30 cellular contexts compared by ENCODE assay signal in genomic region chr2:20227894-20228505, GRCh38. TPM values are rescaled to one million over a fixed set of nuclear protein-coding genes. Genes with fewer than 3 reads are reported as not detected.
DNase-seq lines count a peak whose midpoint lies in the region; ATAC-seq and TF ChIP-seq lines count a peak whose summit lies in the region.
"Had no signal": no experiment of that assay in that cellular context is flagged by ENCODE, and none has a peak within 500 bp of the region (broad histone marks: within the 10 kb centered on the region; RNA-seq: fewer than 3 reads in every experiment).

No MANE protein-coding gene starts in this region.

- no peak overlapping the region for H3K27ac Mint-ChIP-seq in activated naive CD4-positive, alpha-beta T cell treated with anti-CD3 and anti-CD28 coated beads, Interleukin-2, amount 10 ng/mL, durations not matched to agents 7 days and 5 days
- H3K27ac Mint-ChIP-seq in HFFc6: no peak overlapping the region
- no peak overlapping the region for H3K27ac Mint-ChIP-seq in endodermal cell
- H3K27ac Mint-ChIP-seq in type B pancreatic cell: peak overlapping the region; percentile 71
- H3K27ac Mint-ChIP-seq: activated naive CD4-positive, alpha-beta T cell treated with anti-CD3 and anti-CD28 coated beads, Interleukin-2, amount 50 U/mL, for 24 hours; activated T-helper 1 cell treated with anti-CD3 and anti-CD28 coated beads, Interleukin-12 subunit alpha, Interleukin-12 subunit beta, Interleukin-2, Interleukin-4 antibody, amounts not matched to agents 30 ng/mL and 10 ng/mL and 1 ng/mL, durations not matched to agents 14 hours and 24 hours and 36 hours; CD4-positive, alpha-beta memory T cell; stimulated activated naive CD8-positive, alpha-beta T cell treated with anti-CD3 and anti-CD28 coated beads, Interleukin-15, amount 100 ng/mL, for 72 hours had no signal

- H3K4me1 ChIP-seq in endodermal cell (ENCODE audit: control insufficient read depth, insufficient read depth, low read length) (no peaks in the 10 kb centered on the region), smooth muscle cell (ENCODE audit: low read depth) (peaks cover 10% of the 10 kb centered on the region), PC-3 (ENCODE audit: insufficient read depth, low read length) (peaks cover 31% of the 10 kb centered on the region)
- H3K4me1 ChIP-seq: SJCRH30 had no signal

- no peaks in the 10 kb centered on the region for H3K9me3 ChIP-seq in endodermal cell (ENCODE audit: control insufficient read depth, low read length)
- no peaks in the 10 kb centered on the region for H3K9me3 ChIP-seq in smooth muscle cell (replicated peaks; ENCODE audit: low read depth)
- no peaks in the 10 kb centered on the region for H3K9me3 ChIP-seq in PC-3 (ENCODE audit: low read length)
- H3K9me3 ChIP-seq: left ventricle myocardium inferior, right atrium auricular region, SJCRH30, spleen had no signal

- H3K4me1 Mint-ChIP-seq in activated naive CD4-positive, alpha-beta T cell treated with anti-CD3 and anti-CD28 coated beads, Interleukin-2, amount 10 ng/mL, durations not matched to agents 7 days and 5 days: peaks cover 10% of the 10 kb centered on the region
- peaks cover 38% of the 10 kb centered on the region for H3K4me1 Mint-ChIP-seq in HFFc6 (ENCODE audit: low read depth)
- H3K4me1 Mint-ChIP-seq in endodermal cell: peaks cover 8% of the 10 kb centered on the region
- H3K4me1 Mint-ChIP-seq in type B pancreatic cell (ENCODE audit: unreplicated experiment): peaks cover 20% of the 10 kb centered on the region
- H3K4me1 Mint-ChIP-seq: activated naive CD4-positive, alpha-beta T cell treated with anti-CD3 and anti-CD28 coated beads, Interleukin-2, amount 50 U/mL, for 24 hours had no signal

- H3K4me2 ChIP-seq in smooth muscle cell (no peak overlapping the region), PC-3 (ENCODE audit: low read length) (no peak overlapping the region)

- no peak overlapping the region for H3K27ac ChIP-seq in endodermal cell (ENCODE audit: low read depth, low read length)
- no peak overlapping the region for H3K27ac ChIP-seq in smooth muscle cell (ENCODE audit: low read depth)
- H3K27ac ChIP-seq in PC-3 (ENCODE audit: low read length): no peak overlapping the region
- H3K27ac ChIP-seq: left ventricle myocardium inferior, parathyroid adenoma, right atrium auricular region, SJCRH30, spleen, VCaP had no signal

- peaks cover 70% of the 10 kb centered on the region for H3K27me3 Mint-ChIP-seq in activated naive CD4-positive, alpha-beta T cell treated with anti-CD3 and anti-CD28 coated beads, Interleukin-2, amount 10 ng/mL, durations not matched to agents 7 days and 5 days
- H3K27me3 Mint-ChIP-seq in HFFc6 (ENCODE audit: insufficient read depth) (peaks cover 2% of the 10 kb centered on the region; the same call in 1 of the 2 replicates), endodermal cell (ENCODE audit: insufficient read depth) (peaks cover 20% of the 10 kb centered on the region), type B pancreatic cell (no peaks in the 10 kb centered on the region)

- H2AFZ ChIP-seq in smooth muscle cell (ENCODE audit: low read depth) (no peak overlapping the region), PC-3 (ENCODE audit: low read length) (no peak overlapping the region)
- H2AFZ ChIP-seq: parathyroid adenoma had no signal

- TF ChIP-seq CTCF in HFFc6 (IDR thresholded peaks at IDR 0.05): peak; percentile 21; the same call in 1 of the 2 replicates
- TF ChIP-seq CTCF in endodermal cell (conservative IDR thresholded peaks at IDR 0.05): peak; percentile 46
- no peak for TF ChIP-seq CTCF in type B pancreatic cell (conservative IDR thresholded peaks at IDR 0.05)
- TF ChIP-seq CTCF in smooth muscle cell (IDR thresholded peaks at IDR 0.05; ENCODE audit: borderline replicate concordance, insufficient read depth, poor library complexity, severe bottlenecking): no peak
- TF ChIP-seq CTCF in PC-3 (conservative IDR thresholded peaks at IDR 0.05; ENCODE audit: low read depth, low read length): no peak

- no peaks in the 10 kb centered on the region for H3K9me2 ChIP-seq in PC-3 (replicated peaks; ENCODE audit: low read length)

- H3K79me2 ChIP-seq in smooth muscle cell (ENCODE audit: low read depth) (no peaks in the 10 kb centered on the region), PC-3 (ENCODE audit: low read length) (peaks cover 19% of the 10 kb centered on the region)
- H3K79me2 ChIP-seq: parathyroid adenoma had no signal

- H4K20me1 ChIP-seq in smooth muscle cell (ENCODE audit: low read depth) (no peaks in the 10 kb centered on the region), PC-3 (ENCODE audit: low read length) (no peaks in the 10 kb centered on the region)

- H3K36me3 ChIP-seq in endodermal cell (ENCODE audit: control insufficient read depth, insufficient read depth, low read length) (no peaks in the 10 kb centered on the region), smooth muscle cell (ENCODE audit: low read depth) (no peaks in the 10 kb centered on the region), PC-3 (ENCODE audit: low read depth, low read length) (no peaks in the 10 kb centered on the region)
- H3K36me3 ChIP-seq: left ventricle myocardium inferior, right atrium auricular region, SJCRH30, spleen had no signal

- intact Hi-C loops in PC-3 (cut with micrococcal nuclease): no loop called here

- BruUV-seq in PC-3 (replicated peaks; lab: Mats Ljungman, UMichigan): no TSS peak

- no peak overlapping the region for H3K4me3 ChIP-seq in endodermal cell (ENCODE audit: low read length)
- no peak overlapping the region for H3K4me3 ChIP-seq in smooth muscle cell
- no peak overlapping the region for H3K4me3 ChIP-seq in PC-3 (ENCODE audit: low read length)
- H3K4me3 ChIP-seq: GM12878, left ventricle myocardium inferior, right atrium auricular region, SJCRH30, spleen had no signal

- H3K9me3 Mint-ChIP-seq in activated naive CD4-positive, alpha-beta T cell treated with anti-CD3 and anti-CD28 coated beads, Interleukin-2, amount 10 ng/mL, durations not matched to agents 7 days and 5 days: no peaks in the 10 kb centered on the region
- H3K9me3 Mint-ChIP-seq in HFFc6 (no peaks in the 10 kb centered on the region), endodermal cell (no peaks in the 10 kb centered on the region), type B pancreatic cell (no peaks in the 10 kb centered on the region)
- H3K9me3 Mint-ChIP-seq: activated naive CD4-positive, alpha-beta T cell treated with anti-CD3 and anti-CD28 coated beads, Interleukin-2, amount 50 U/mL, for 24 hours; activated T-helper 1 cell treated with anti-CD3 and anti-CD28 coated beads, Interleukin-12 subunit alpha, Interleukin-12 subunit beta, Interleukin-2, Interleukin-4 antibody, amounts not matched to agents 30 ng/mL and 10 ng/mL and 1 ng/mL, durations not matched to agents 14 hours and 24 hours and 36 hours; stimulated activated naive CD8-positive, alpha-beta T cell treated with anti-CD3 and anti-CD28 coated beads, Interleukin-15, amount 100 ng/mL, for 72 hours had no signal

- CTCF ChIA-PET in activated naive CD4-positive, alpha-beta T cell treated with anti-CD3 and anti-CD28 coated beads, Interleukin-2, amount 10 ng/mL, durations not matched to agents 7 days and 5 days (lab: Charles Lee): no interaction called here
- CTCF ChIA-PET in PC-3 (lab: Charles Lee): no interaction called here

- WGBS in endodermal cell (ENCODE audit: insufficient coverage in 1 of 2, insufficient read length in 1 of 2), 2 experiments: 92 to 93% methylated on average over 9 to 10 of the region's 10 CpGs
- 90% methylated on average over 10 of the region's 10 CpGs for WGBS in smooth muscle cell (ENCODE audit: low lambda C conversion rate)

- POLR2A ChIA-PET in PC-3 (lab: Charles Lee; ENCODE audit: unreplicated experiment): no interaction called here

- no peak overlapping the region for H3K4me3 Mint-ChIP-seq in activated naive CD4-positive, alpha-beta T cell treated with anti-CD3 and anti-CD28 coated beads, Interleukin-2, amount 10 ng/mL, durations not matched to agents 7 days and 5 days
- no peak overlapping the region for H3K4me3 Mint-ChIP-seq in HFFc6
- no peak overlapping the region for H3K4me3 Mint-ChIP-seq in endodermal cell
- peak overlapping the region; percentile 62 for H3K4me3 Mint-ChIP-seq in type B pancreatic cell
- H3K4me3 Mint-ChIP-seq: activated T-helper 1 cell treated with anti-CD3 and anti-CD28 coated beads, Interleukin-12 subunit alpha, Interleukin-12 subunit beta, Interleukin-2, Interleukin-4 antibody, amounts not matched to agents 30 ng/mL and 10 ng/mL and 1 ng/mL, durations not matched to agents 14 hours and 24 hours and 36 hours; stimulated activated naive CD8-positive, alpha-beta T cell treated with anti-CD3 and anti-CD28 coated beads, Interleukin-15, amount 100 ng/mL, for 72 hours had no signal

- no peaks in the 10 kb centered on the region for H3K36me3 Mint-ChIP-seq in activated naive CD4-positive, alpha-beta T cell treated with anti-CD3 and anti-CD28 coated beads, Interleukin-2, amount 10 ng/mL, durations not matched to agents 7 days and 5 days
- no peaks in the 10 kb centered on the region for H3K36me3 Mint-ChIP-seq in HFFc6 (ENCODE audit: low read depth)
- no peaks in the 10 kb centered on the region for H3K36me3 Mint-ChIP-seq in endodermal cell (ENCODE audit: low read depth)
- H3K36me3 Mint-ChIP-seq in type B pancreatic cell: no peaks in the 10 kb centered on the region
- H3K36me3 Mint-ChIP-seq: activated naive CD4-positive, alpha-beta T cell treated with anti-CD3 and anti-CD28 coated beads, Interleukin-2, amount 50 U/mL, for 24 hours; CD4-positive, alpha-beta memory T cell had no signal

- H3K27me3 ChIP-seq in endodermal cell (ENCODE audit: control insufficient read depth, insufficient read depth, low read length, poor library complexity, severe bottlenecking) (peaks cover 20% of the 10 kb centered on the region), smooth muscle cell (ENCODE audit: low read depth) (no peaks in the 10 kb centered on the region), PC-3 (ENCODE audit: low read length) (no peaks in the 10 kb centered on the region)
- H3K27me3 ChIP-seq: right atrium auricular region, SJCRH30 had no signal

- ATAC-seq in PC-3: no peak
- ATAC-seq: GM12878; stimulated activated naive CD8-positive, alpha-beta T cell treated with anti-CD3 and anti-CD28 coated beads, Interleukin-15, amount 100 ng/mL, for 72 hours had no signal

- H3F3A ChIP-seq in smooth muscle cell (ENCODE audit: low read depth) (no peaks in the 10 kb centered on the region), PC-3 (ENCODE audit: low read length, unreplicated experiment) (peaks cover 10% of the 10 kb centered on the region)

- H3K9ac ChIP-seq in endodermal cell (ENCODE audit: extremely low read depth, low read length, poor library complexity, severe bottlenecking) (no peak overlapping the region), smooth muscle cell (ENCODE audit: low read depth) (no peak overlapping the region), PC-3 (ENCODE audit: low read length) (no peak overlapping the region)
- H3K9ac ChIP-seq: parathyroid adenoma had no signal

- DNase-seq in activated naive CD4-positive, alpha-beta T cell treated with anti-CD3 and anti-CD28 coated beads, Interleukin-2, amount 10 ng/mL, durations not matched to agents 7 days and 5 days: peak; percentile 9
- no peak for DNase-seq in activated naive CD4-positive, alpha-beta T cell treated with anti-CD3 and anti-CD28 coated beads, Interleukin-2, amount 50 U/mL, for 16 hours
- DNase-seq in HFFc6 (no peak), endodermal cell (peak; percentile 41), type B pancreatic cell (ENCODE audit: extremely low spot score, unreplicated experiment) (peak; percentile 22), smooth muscle cell (lab: John Stamatoyannopoulos, UW; ENCODE audit: unreplicated experiment) (no peak), PC-3 (no peak), NCI-H2081 (lab: John Stamatoyannopoulos, UW) (no peak)
- DNase-seq: activated CD4-positive, alpha-beta T cell treated with anti-CD3 and anti-CD28 coated beads for 48 hours; amniotic stem cell; CD4-positive, alpha-beta memory T cell; effector memory CD4-positive, alpha-beta T cell; erythroblast; IMR-90; left ventricle myocardium inferior; mesenchymal stem cell; NCI-H146; NCI-H2107; NCI-H345; SJCRH30; spleen; stimulated activated CD4-positive, alpha-beta T cell treated with anti-CD3 and anti-CD28 coated beads, Interleukin-2, amount 100 ng/mL, for 24 hours; T1000 had no signal

RNA-seq across cellular contexts. Expression of gene SDC1, which starts 3.1 kb away (rescaled TPM):
- total RNA-seq in HFFc6 (2021; fragmentation: NEBNext Ultra II Directional; extraction: Animal tissue kit (Norgen Biotek cat#: 25700)): 100 to 1,000 TPM in 5 of 6 experiments, 10 to 100 TPM in 1; 92.1 to 141 (median 133) TPM
- total RNA-seq in endodermal cell (10 to 100 TPM; 12.7 to 19.2 TPM), type B pancreatic cell (ENCODE audit: low replicate concordance) (164 and 375 TPM in 2 replicates), smooth muscle cell (61.0 and 81.1 TPM in 2 replicates), PC-3 (2014; rRNA removed) (358 and 362 TPM in 2 replicates)
- 36.9 TPM for polyA plus RNA-seq in endodermal cell (2013, experiment 1 of 2)
- polyA plus RNA-seq in endodermal cell (2013, experiment 2 of 2): 39.5 TPM
- polyA plus RNA-seq in smooth muscle cell: 88.1 and 110 TPM in 2 replicates
- polyA plus RNA-seq: CD4-positive, alpha-beta memory T cell had no signal

Comparison
In these comparisons a context has a peak if more than half of its experiments do, and no peak if none do; other contexts are left out.
1. DNase-seq: peak in activated naive CD4-positive, alpha-beta T cell treated with anti-CD3 and anti-CD28 coated beads, Interleukin-2, amount 10 ng/mL, durations not matched to agents 7 days and 5 days (single experiment), endodermal cell (single experiment) and type B pancreatic cell (single experiment); none in activated naive CD4-positive, alpha-beta T cell treated with anti-CD3 and anti-CD28 coated beads, Interleukin-2, amount 50 U/mL, for 16 hours (single experiment), HFFc6 (single experiment), smooth muscle cell (single experiment), PC-3 (single experiment) and NCI-H2081 (0 of 2).
2. CTCF ChIP-seq: peak in HFFc6 (single experiment) and endodermal cell (single experiment); none in type B pancreatic cell (single experiment), smooth muscle cell (single experiment) and PC-3 (single experiment).